20 cellular contexts compared by ENCODE assay signal in genomic region chr18:25639601-25640000, GRCh38.
"Had no signal": no experiment of that assay in that cellular context is flagged by ENCODE, and none has a peak within 500 bp of the region (broad histone marks: within the 10 kb centered on the region; RNA-seq: fewer than 3 reads in every experiment).

No MANE protein-coding gene starts in this region.

- H3K4me1 ChIP-seq: Peyer's patch, SJCRH30 had no signal

- H3K36me3 ChIP-seq: MG63, Peyer's patch, SJCRH30 had no signal

- H3K27ac ChIP-seq: HL-60, PC-9, Peyer's patch, SJCRH30 had no signal

- DNase-seq: KBM-7, MG63, NCI-H1092, NCI-H1105 treated with DMSO at 0.1 percent for 48 hours, NCI-H1417 treated with DMSO at 0.1 percent for 48 hours, NCI-H146, NCI-H1694 treated with DMSO at 0.1 percent for 48 hours, NCI-H1930, NCI-H2081, NCI-H2107, NCI-H226, NCI-H446, NCI-H510A, NCI-H526, OCI-M1, PC-9, Peyer's patch, SHP77 treated with DMSO at 0.1 percent for 48 hours, SJCRH30 had no signal

- H3K27me3 ChIP-seq: MG63, Peyer's patch, SJCRH30 had no signal

- H3K9me3 ChIP-seq: MG63, Peyer's patch, SJCRH30 had no signal

- H3K4me3 ChIP-seq: MG63, PC-9, Peyer's patch, SJCRH30 had no signal
